ENCODE assay signal across 22 cellular contexts in genomic region chr22:17486719-17487118, GRCh38.
"Had no signal": no experiment of that assay in that cellular context is flagged by ENCODE, and none has a peak within 500 bp of the region (broad histone marks: within the 10 kb centered on the region; RNA-seq: fewer than 3 reads in every experiment).

No MANE protein-coding gene starts in this region.

- H3K9me3 Mint-ChIP-seq: memory B cell; mesothelial cell of epicardium; natural killer cell treated with Interleukin-12 subunit alpha and Interleukin-12 subunit beta and Interleukin-15 and Interleukin-18, amount 100 ng/mL, for 72 hours had no signal

- H3K27ac Mint-ChIP-seq: memory B cell; mesothelial cell of epicardium; natural killer cell treated with Interleukin-12 subunit alpha and Interleukin-12 subunit beta and Interleukin-15 and Interleukin-18, amount 100 ng/mL, for 72 hours had no signal

- H3K27me3 ChIP-seq: dorsolateral prefrontal cortex, esophagus muscularis mucosa, gastroesophageal sphincter, neutrophil, stomach, transverse colon had no signal

- DNase-seq: cortex of kidney; effector CD8-positive, alpha-beta T cell; kidney; left cardiac atrium; left ventricle myocardium inferior; lower lobe of right lung; small intestine; stimulated activated CD4-positive, alpha-beta T cell treated with anti-CD3 and anti-CD28 coated beads, Interleukin-12 subunit alpha, Interleukin-12 subunit beta, amount 100 ng/mL, for 4 hours; stimulated activated naive CD4-positive, alpha-beta T cell; stomach; transverse colon had no signal

- H3K9me3 ChIP-seq: esophagus muscularis mucosa, gastroesophageal sphincter, left ventricle myocardium inferior, lower lobe of right lung, neutrophil, stomach, thoracic aorta, transverse colon had no signal

- H3K4me1 ChIP-seq: lower lobe of right lung, stomach, transverse colon had no signal

- H3K36me3 ChIP-seq: esophagus muscularis mucosa, gastroesophageal sphincter, left ventricle myocardium inferior, lower lobe of right lung, neutrophil, stomach, thoracic aorta, transverse colon had no signal

- H3K27me3 Mint-ChIP-seq: memory B cell; natural killer cell treated with Interleukin-12 subunit alpha and Interleukin-12 subunit beta and Interleukin-15 and Interleukin-18, amount 100 ng/mL, for 72 hours had no signal

- H3K27ac ChIP-seq: epithelial cell of prostate, esophagus muscularis mucosa, gastroesophageal sphincter, left ventricle myocardium inferior, lower lobe of right lung, neutrophil, stomach, thoracic aorta, transverse colon had no signal

- H3K4me1 Mint-ChIP-seq: mesothelial cell of epicardium had no signal

- FAIRE-seq: endometrium, kidney, small intestine, urothelium cell line had no signal

- H3K4me3 ChIP-seq: dorsolateral prefrontal cortex, esophagus muscularis mucosa, gastroesophageal sphincter, left ventricle myocardium inferior, lower lobe of right lung, stomach, thoracic aorta, transverse colon had no signal

- H3K4me3 Mint-ChIP-seq: memory B cell; mesothelial cell of epicardium; natural killer cell treated with Interleukin-12 subunit alpha and Interleukin-12 subunit beta and Interleukin-15 and Interleukin-18, amount 100 ng/mL, for 72 hours had no signal

- H3K36me3 Mint-ChIP-seq: memory B cell; natural killer cell treated with Interleukin-12 subunit alpha and Interleukin-12 subunit beta and Interleukin-15 and Interleukin-18, amount 100 ng/mL, for 72 hours had no signal

- ATAC-seq: gastroesophageal sphincter; left cardiac atrium; lower lobe of right lung; natural killer cell treated with Interleukin-12 subunit alpha and Interleukin-12 subunit beta and Interleukin-15 and Interleukin-18, amount 100 ng/mL, for 72 hours had no signal
